Comparison of ENCODE assay signal across 10 cellular contexts in genomic region chr22:39458443-39459083, GRCh38. TPM values are rescaled to one million over a fixed set of nuclear protein-coding genes. Genes with fewer than 3 reads are reported as not detected.
DNase-seq lines count a peak whose midpoint lies in the region; ATAC-seq and TF ChIP-seq lines count a peak whose summit lies in the region.
"Had no signal": no experiment of that assay in that cellular context is flagged by ENCODE, and none has a peak within 500 bp of the region (broad histone marks: within the 10 kb centered on the region; RNA-seq: fewer than 3 reads in every experiment).

No MANE protein-coding gene starts in this region.

- H3F3A ChIP-seq in neural progenitor cell (ENCODE audit: low read depth), result peaks cover 35% of the 10 kb centered on the region

- WGBS in right lobe of liver (ENCODE audit: insufficient coverage, low coverage, low lambda C conversion rate, missing lambda C conversion rate), result 39% methylated on average over 5 of the region's 10 CpGs

- H3K9me3 ChIP-seq in CD8-positive, alpha-beta memory T cell (ENCODE audit: low read length), result no peaks in the 10 kb centered on the region
- no peaks in the 10 kb centered on the region for H3K9me3 ChIP-seq in duodenal mucosa (ENCODE audit: control insufficient read depth in 1 of 2, low read length in 2 of 2)
- no peaks in the 10 kb centered on the region for H3K9me3 ChIP-seq in neural progenitor cell (ENCODE audit: low read depth)
- H3K9me3 ChIP-seq in right lobe of liver, result no peaks in the 10 kb centered on the region

- H3K36me3 Mint-ChIP-seq in CD8-positive, alpha-beta memory T cell, result peaks cover 0 to 3% (median 0%) of the 10 kb centered on the region in 3 donors
- H3K36me3 Mint-ChIP-seq in neural progenitor cell, result peaks cover 3% of the 10 kb centered on the region
- no peaks in the 10 kb centered on the region for H3K36me3 Mint-ChIP-seq in activated naive CD4-positive, alpha-beta T cell treated with anti-CD3 and anti-CD28 coated beads for 36 hours (ENCODE audit: low read depth)

- no peak overlapping the region for H3K4me3 ChIP-seq in CD8-positive, alpha-beta memory T cell (ENCODE audit: low read length)
- H3K4me3 ChIP-seq in Jurkat, Clone E6-1 (ENCODE audit: low read length), result peak overlapping the region; percentile 40; the same call in 1 of the 2 replicates
- H3K4me3 ChIP-seq in duodenal mucosa (ENCODE audit: low read depth in 1 of 2, low read length in 2 of 2), result peak overlapping the region; percentile 3 to 11
- peak overlapping the region; percentile 85 for H3K4me3 ChIP-seq in neural progenitor cell
- H3K4me3 ChIP-seq in right lobe of liver, result no peak overlapping the region

- H3K4me1 ChIP-seq in CD8-positive, alpha-beta memory T cell (ENCODE audit: insufficient read depth, low read length), result peaks cover 14% of the 10 kb centered on the region
- H3K4me1 ChIP-seq in duodenal mucosa (ENCODE audit: control insufficient read depth in 1 of 2, insufficient read depth in 2 of 2, low read length in 2 of 2), result peaks cover 14 to 21% of the 10 kb centered on the region in 2 donors
- H3K4me1 ChIP-seq in neural progenitor cell, result peaks cover 22% of the 10 kb centered on the region
- peaks cover 0 to under 1% (median 0%) of the 10 kb centered on the region in 4 donors for H3K4me1 ChIP-seq in right lobe of liver

- POLR2A ChIA-PET in CD8-positive, alpha-beta memory T cell (lab: Charles Lee), result no interaction called here

- TF ChIP-seq CTCF in neural progenitor cell (IDR thresholded peaks at IDR 0.05) (no peak), right lobe of liver (IDR thresholded peaks at IDR 0.05) (no peak)

- peaks cover 33% of the 10 kb centered on the region for H3K79me2 ChIP-seq in neural progenitor cell (ENCODE audit: low read depth)

- no peak for ATAC-seq in right lobe of liver

- H2AFZ ChIP-seq in neural progenitor cell (replicated peaks), result no peak overlapping the region

- TF ChIP-seq POLR2A in right lobe of liver (IDR thresholded peaks at IDR 0.05), result no peak

- DNase-seq in CD8-positive, alpha-beta memory T cell, result no peak
- no peak for DNase-seq in Jurkat, Clone E6-1 (ENCODE audit: low read depth, low spot score)
- DNase-seq in neural progenitor cell (ENCODE audit: low spot score), result no peak
- no peak for DNase-seq in midbrain (lab: John Stamatoyannopoulos, UW)
- no peak for DNase-seq in right lobe of liver
- DNase-seq in KBM-7, result no peak
- DNase-seq in activated naive CD4-positive, alpha-beta T cell treated with anti-CD3 and anti-CD28 coated beads for 36 hours, result no peak
- DNase-seq: effector CD8-positive, alpha-beta T cell; MM.1S had no signal

- peaks cover 10% of the 10 kb centered on the region for H3K27me3 ChIP-seq in CD8-positive, alpha-beta memory T cell (ENCODE audit: insufficient read depth, low read length, poor library complexity, severe bottlenecking)
- peaks cover 19 to 24% of the 10 kb centered on the region in 2 donors for H3K27me3 ChIP-seq in duodenal mucosa (ENCODE audit: control insufficient read depth in 1 of 2, insufficient read depth in 2 of 2, low read length in 2 of 2)
- peaks cover 24% of the 10 kb centered on the region for H3K27me3 ChIP-seq in neural progenitor cell
- no peaks in the 10 kb centered on the region for H3K27me3 ChIP-seq in right lobe of liver

- peaks cover 12 to 22% (median 17%) of the 10 kb centered on the region in 3 donors for H3K4me1 Mint-ChIP-seq in CD8-positive, alpha-beta memory T cell
- peaks cover 37% of the 10 kb centered on the region for H3K4me1 Mint-ChIP-seq in neural progenitor cell
- peaks cover 11% of the 10 kb centered on the region for H3K4me1 Mint-ChIP-seq in activated naive CD4-positive, alpha-beta T cell treated with anti-CD3 and anti-CD28 coated beads for 36 hours (ENCODE audit: low read depth)

- H3K4me2 ChIP-seq in neural progenitor cell, result peak overlapping the region; percentile 97

- no peaks in the 10 kb centered on the region for H3K36me3 ChIP-seq in CD8-positive, alpha-beta memory T cell (ENCODE audit: insufficient read depth, low read length)
- H3K36me3 ChIP-seq in duodenal mucosa (ENCODE audit: control insufficient read depth in 1 of 2, insufficient read depth in 2 of 2, low read length in 2 of 2), result no peaks in the 10 kb centered on the region
- no peaks in the 10 kb centered on the region for H3K36me3 ChIP-seq in neural progenitor cell
- no peaks in the 10 kb centered on the region for H3K36me3 ChIP-seq in right lobe of liver

- peaks cover 0 to 4% (median 2%) of the 10 kb centered on the region in 5 donors for H3K9me3 Mint-ChIP-seq in CD8-positive, alpha-beta memory T cell
- peaks cover 4% of the 10 kb centered on the region for H3K9me3 Mint-ChIP-seq in neural progenitor cell
- H3K9me3 Mint-ChIP-seq in activated naive CD4-positive, alpha-beta T cell treated with anti-CD3 and anti-CD28 coated beads for 36 hours, result no peaks in the 10 kb centered on the region

- in situ Hi-C loops in KBM-7 (cut with MboI; ENCODE audit: low pct_unique_long_range_greater_than_20kb, low sequenced_read_pairs), result no loop called here

- peak overlapping the region; percentile 54 for H3K27ac ChIP-seq in CD8-positive, alpha-beta memory T cell (ENCODE audit: low read depth, low read length)
- no peak overlapping the region for H3K27ac ChIP-seq in duodenal mucosa (ENCODE audit: low read depth, low read length)
- H3K27ac ChIP-seq in neural progenitor cell, result no peak overlapping the region
- H3K27ac ChIP-seq in right lobe of liver, result no peak overlapping the region

- H3K27ac Mint-ChIP-seq in CD8-positive, alpha-beta memory T cell, result peak overlapping the region in 2 of 8 donors; percentile 38 to 86
- H3K27ac Mint-ChIP-seq in neural progenitor cell, result peak overlapping the region; percentile 92
- H3K27ac Mint-ChIP-seq in activated naive CD4-positive, alpha-beta T cell treated with anti-CD3 and anti-CD28 coated beads for 36 hours, result no peak overlapping the region

- CTCF ChIA-PET in CD8-positive, alpha-beta memory T cell (lab: Charles Lee), result no interaction called here
- CTCF ChIA-PET in activated naive CD4-positive, alpha-beta T cell treated with anti-CD3 and anti-CD28 coated beads for 36 hours (lab: Charles Lee), result no interaction called here

- H3K9ac ChIP-seq in duodenal mucosa (ENCODE audit: low read depth in 1 of 2, low read length in 2 of 2), result no peak overlapping the region
- H3K9ac ChIP-seq in neural progenitor cell, result no peak overlapping the region

- peak overlapping the region in 5 of 7 donors; percentile 38 to 72 (median 54) for H3K4me3 Mint-ChIP-seq in CD8-positive, alpha-beta memory T cell
- peak overlapping the region; percentile 91 for H3K4me3 Mint-ChIP-seq in neural progenitor cell
- no peak overlapping the region for H3K4me3 Mint-ChIP-seq in activated naive CD4-positive, alpha-beta T cell treated with anti-CD3 and anti-CD28 coated beads for 36 hours

- peaks cover 34 to 53% of the 10 kb centered on the region in 2 donors for H3K27me3 Mint-ChIP-seq in CD8-positive, alpha-beta memory T cell
- H3K27me3 Mint-ChIP-seq in neural progenitor cell (ENCODE audit: insufficient read depth, low read depth), result peaks cover 24% of the 10 kb centered on the region
- H3K27me3 Mint-ChIP-seq in activated naive CD4-positive, alpha-beta T cell treated with anti-CD3 and anti-CD28 coated beads for 36 hours (ENCODE audit: low read depth), result peaks cover 42% of the 10 kb centered on the region

- intact Hi-C loops in right lobe of liver (cut with DNase I), result no loop called here
- intact Hi-C loops in activated naive CD4-positive, alpha-beta T cell treated with anti-CD3 and anti-CD28 coated beads for 36 hours (cut with micrococcal nuclease), result no loop called here

- peaks cover 26% of the 10 kb centered on the region for H4K20me1 ChIP-seq in neural progenitor cell (ENCODE audit: low read depth)

RNA-seq across cellular contexts. Expression of gene MGAT3, which starts 1.8 kb away (rescaled TPM):
- total RNA-seq in CD8-positive, alpha-beta memory T cell, result under 1 TPM; 0.27 to 0.37 TPM
- 0.03 TPM for polyA plus RNA-seq in CD8-positive, alpha-beta memory T cell
- 2.3 TPM for polyA plus RNA-seq in Jurkat, Clone E6-1 (2012; ENCODE audit: insufficient read depth, insufficient read length)
- 7.5 and 18.5 TPM in 2 replicates for total RNA-seq in neural progenitor cell (ENCODE audit: low replicate concordance)
- under 1 TPM in 5 of 6 experiments, not detected in 1; 0.05 to 0.38 (median 0.07) TPM for total RNA-seq in right lobe of liver
- total RNA-seq in activated naive CD4-positive, alpha-beta T cell treated with anti-CD3 and anti-CD28 coated beads for 36 hours, result under 1 TPM; 0.40 to 0.62 TPM

RNA-seq across cellular contexts. Expression of gene MIEF1, which starts 43.5 kb away (rescaled TPM):
- 10 to 100 TPM; 59.9 to 60.9 TPM for total RNA-seq in CD8-positive, alpha-beta memory T cell
- polyA plus RNA-seq in CD8-positive, alpha-beta memory T cell, result 29.4 TPM
- polyA plus RNA-seq in Jurkat, Clone E6-1 (2012; ENCODE audit: insufficient read depth, insufficient read length), result 23.0 TPM
- total RNA-seq in neural progenitor cell (ENCODE audit: low replicate concordance), result 22.0 and 32.7 TPM in 2 replicates
- 10 to 100 TPM; 17.4 to 24.4 (median 21.5) TPM for total RNA-seq in right lobe of liver
- total RNA-seq in activated naive CD4-positive, alpha-beta T cell treated with anti-CD3 and anti-CD28 coated beads for 36 hours, result 10 to 100 TPM; 33.3 to 35.1 TPM

RNA-seq across cellular contexts. Expression of gene TAB1, which starts 59.0 kb away (rescaled TPM):
- total RNA-seq in CD8-positive, alpha-beta memory T cell, result 10 to 100 TPM; 19.9 to 21.0 TPM
- polyA plus RNA-seq in CD8-positive, alpha-beta memory T cell, result 4.1 TPM
- polyA plus RNA-seq in Jurkat, Clone E6-1 (2012; ENCODE audit: insufficient read depth, insufficient read length), result 14.7 TPM
- total RNA-seq in neural progenitor cell (ENCODE audit: low replicate concordance) (15.8 and 28.7 TPM in 2 replicates), right lobe of liver (10 to 100 TPM in 4 of 6 experiments, 1 to 10 TPM in 2; 8.9 to 17.0 (median 11.1) TPM)
- total RNA-seq in activated naive CD4-positive, alpha-beta T cell treated with anti-CD3 and anti-CD28 coated beads for 36 hours, result 10 to 100 TPM; 15.2 to 17.7 TPM

Comparison
In these comparisons a context has a peak if more than half of its experiments do, and no peak if none do; other contexts are left out.
1. H3K4me3 ChIP-seq: peak in Jurkat, Clone E6-1 (single experiment), duodenal mucosa (2 of 2) and neural progenitor cell (single experiment); none in CD8-positive, alpha-beta memory T cell (single experiment) and right lobe of liver (0 of 3).